In genomic region chr20:35446356-35447078, GRCh38 we compare ENCODE assay signal across 1 cellular context.
TF ChIP-seq lines count a peak whose summit lies in the region.

No MANE protein-coding gene starts in this region.

TF ChIP-seq in HepG2, 621 proteins besides CTCF, POLR2A, EP300 and RAD21 (continues in another document):
- no peak for TF ChIP-seq THYN1 (CRISPR knock-in tag; IDR thresholded peaks at IDR 0.05; ENCODE audit: borderline replicate concordance, low read depth)
- peak; percentile 51; the same call in 1 of the 2 replicates for TF ChIP-seq GTF3A (CRISPR knock-in tag; conservative IDR thresholded peaks at IDR 0.05)
- 0 out of 2 replicates have a peak, but pooled peaks have one; percentile 17 for TF ChIP-seq STAT6 (CRISPR knock-in tag; IDR thresholded peaks at IDR 0.05; ENCODE audit: borderline replicate concordance)
- TF ChIP-seq DZIP1 (CRISPR knock-in tag; IDR thresholded peaks at IDR 0.05) = 0 out of 2 replicates have a peak, but pooled peaks have one; percentile 45
- peak; percentile 94 for TF ChIP-seq ZNF770 (CRISPR knock-in tag; IDR thresholded peaks at IDR 0.05)
- 0 out of 2 replicates have a peak, but pooled peaks have one; percentile 30 for TF ChIP-seq RARG (CRISPR knock-in tag; IDR thresholded peaks at IDR 0.05; ENCODE audit: low read depth)
- TF ChIP-seq ZMAT3 (CRISPR knock-in tag; conservative IDR thresholded peaks at IDR 0.05) = 0 out of 2 replicates have a peak, but pooled peaks have one; percentile 30
- no peak for TF ChIP-seq CENPBD1 (CRISPR knock-in tag; IDR thresholded peaks at IDR 0.05; ENCODE audit: borderline replicate concordance, low read depth)
- peak; percentile 70; the same call in 1 of the 2 replicates for TF ChIP-seq ZNF543 (CRISPR knock-in tag; IDR thresholded peaks at IDR 0.05)
- no peak for TF ChIP-seq ZNF225 (CRISPR knock-in tag; IDR thresholded peaks at IDR 0.05)
- TF ChIP-seq CREM (IDR thresholded peaks at IDR 0.05) = 0 out of 2 replicates have a peak, but pooled peaks have one; percentile 11
- no peak for TF ChIP-seq CREM (CRISPR knock-in tag; IDR thresholded peaks at IDR 0.05)
- no peak for TF ChIP-seq ZNF280B (CRISPR knock-in tag; IDR thresholded peaks at IDR 0.05; ENCODE audit: borderline replicate concordance)
- 0 out of 2 replicates have a peak, but pooled peaks have one; percentile 37 for TF ChIP-seq BRCA1 (CRISPR knock-in tag; IDR thresholded peaks at IDR 0.05)
- no peak for TF ChIP-seq SNAI1 (CRISPR knock-in tag; IDR thresholded peaks at IDR 0.05; ENCODE audit: borderline replicate concordance)
- no peak for TF ChIP-seq ZNF407 (CRISPR knock-in tag; IDR thresholded peaks at IDR 0.05; ENCODE audit: not compliant biosample characterization)
- 0 out of 2 replicates have a peak, but pooled peaks have one; percentile 35 for TF ChIP-seq YEATS4 (CRISPR knock-in tag; IDR thresholded peaks at IDR 0.05; ENCODE audit: borderline replicate concordance)
- TF ChIP-seq ZNF674 (CRISPR knock-in tag; IDR thresholded peaks at IDR 0.05; ENCODE audit: low read depth) = no peak
- TF ChIP-seq ZBTB38 (CRISPR knock-in tag; IDR thresholded peaks at IDR 0.05) = peak; percentile 83
- peak; percentile 23; the same call in 1 of the 2 replicates for TF ChIP-seq SP140L (CRISPR knock-in tag; IDR thresholded peaks at IDR 0.05; ENCODE audit: borderline replicate concordance)
- peak; percentile 4; the same call in 1 of the 2 replicates for TF ChIP-seq FOXP4 (CRISPR knock-in tag; IDR thresholded peaks at IDR 0.05)
- TF ChIP-seq ZNF605 (CRISPR knock-in tag; IDR thresholded peaks at IDR 0.05) = 0 out of 2 replicates have a peak, but pooled peaks have one; percentile 30
- TF ChIP-seq ZNF883 (CRISPR knock-in tag; IDR thresholded peaks at IDR 0.05; ENCODE audit: not compliant biosample characterization) = no peak
- TF ChIP-seq ZNF614 (CRISPR knock-in tag; IDR thresholded peaks at IDR 0.05; ENCODE audit: borderline replicate concordance) = no peak
- 0 out of 2 replicates have a peak, but pooled peaks have one; percentile 36 for TF ChIP-seq ZNF441 (CRISPR knock-in tag; IDR thresholded peaks at IDR 0.05; ENCODE audit: borderline replicate concordance)
- TF ChIP-seq ZNF383 (CRISPR knock-in tag; IDR thresholded peaks at IDR 0.05; ENCODE audit: borderline replicate concordance) = 0 out of 2 replicates have a peak, but pooled peaks have one; percentile 42
- TF ChIP-seq ZNF510 (CRISPR knock-in tag; IDR thresholded peaks at IDR 0.05; ENCODE audit: low read depth) = peak; percentile 37; the same call in 1 of the 2 replicates
- 0 out of 2 replicates have a peak, but pooled peaks have one; percentile 19 for TF ChIP-seq ZNF678 (CRISPR knock-in tag; IDR thresholded peaks at IDR 0.05)
- 0 out of 2 replicates have a peak, but pooled peaks have one; percentile 54 for TF ChIP-seq ZNF749 (CRISPR knock-in tag; IDR thresholded peaks at IDR 0.05; ENCODE audit: borderline replicate concordance)
- TF ChIP-seq ZNF761 (CRISPR knock-in tag; conservative IDR thresholded peaks at IDR 0.05) = 0 out of 2 replicates have a peak, but pooled peaks have one; percentile 6
- TF ChIP-seq ZBTB37 (CRISPR knock-in tag; IDR thresholded peaks at IDR 0.05) = no peak
- peak; percentile 61; the same call in 1 of the 2 replicates for TF ChIP-seq ZMYM3 (CRISPR knock-in tag; IDR thresholded peaks at IDR 0.05)
- TF ChIP-seq ZNF34 (CRISPR knock-in tag; IDR thresholded peaks at IDR 0.05; ENCODE audit: borderline replicate concordance) = 0 out of 2 replicates have a peak, but pooled peaks have one; percentile 53
- no peak for TF ChIP-seq SATB2 (CRISPR knock-in tag; IDR thresholded peaks at IDR 0.05)
- TF ChIP-seq TAF1 (CRISPR knock-in tag; IDR thresholded peaks at IDR 0.05) = 0 out of 2 replicates have a peak, but pooled peaks have one; percentile 20
